Comparison of ENCODE assay signal across 10 cellular contexts in the genomic region with DNA sequence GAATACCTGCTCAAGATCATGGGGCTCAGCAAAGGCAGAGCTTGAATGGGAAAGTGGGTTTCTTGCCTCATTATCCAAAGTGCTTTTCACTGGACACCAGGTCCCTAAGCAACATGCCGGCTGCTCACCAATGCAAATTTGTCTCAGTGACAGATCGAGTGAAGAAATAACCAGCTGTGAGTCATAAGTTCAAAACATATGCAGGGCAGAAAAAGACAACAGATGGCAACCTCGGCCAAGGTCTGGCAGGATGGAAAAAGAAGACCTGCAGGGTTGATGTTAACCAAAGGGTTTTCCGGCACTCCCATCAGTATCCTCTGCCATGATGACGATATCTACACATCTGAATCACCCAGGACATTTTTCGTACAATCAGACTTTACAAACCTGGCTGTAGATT.
DNase-seq lines count a peak whose midpoint lies in the region; ATAC-seq and TF ChIP-seq lines count a peak whose summit lies in the region.
"Had no signal": no experiment of that assay in that cellular context is flagged by ENCODE, and none has a peak within 500 bp of the region (broad histone marks: within the 10 kb centered on the region; RNA-seq: fewer than 3 reads in every experiment).

No MANE protein-coding gene starts in this region.

- no peaks in the 10 kb centered on the region for H3K9me3 Mint-ChIP-seq in osteocyte (ENCODE audit: unreplicated experiment)
- no peaks in the 10 kb centered on the region for H3K9me3 Mint-ChIP-seq in activated naive CD4-positive, alpha-beta T cell treated with anti-CD3 and anti-CD28 coated beads, Interleukin-2, amount 10 ng/mL, durations not matched to agents 7 days and 5 days

- peak; percentile 93 for DNase-seq in ELR (ENCODE audit: low read depth)
- peak; percentile 28 for DNase-seq in NCI-H524 treated with DMSO at 0.1 percent for 48 hours (lab: John Stamatoyannopoulos, UW)
- DNase-seq in osteocyte (ENCODE audit: extremely low spot score, unreplicated experiment), result no peak
- DNase-seq in NCI-H1417 treated with DMSO at 0.1 percent for 48 hours (lab: John Stamatoyannopoulos, UW), result no peak
- DNase-seq in activated naive CD4-positive, alpha-beta T cell treated with anti-CD3 and anti-CD28 coated beads, Interleukin-2, amount 10 ng/mL, durations not matched to agents 7 days and 5 days, result no peak
- DNase-seq in OCI-M1 (lab: John Stamatoyannopoulos, UW), result no peak
- no peak for DNase-seq in HuH-7.5 (ENCODE audit: low spot score)
- DNase-seq: amygdala; effector memory CD4-positive, alpha-beta T cell had no signal

- peak overlapping the region; percentile 73 for H3K27ac Mint-ChIP-seq in osteocyte (ENCODE audit: unreplicated experiment)
- no peak overlapping the region for H3K27ac Mint-ChIP-seq in activated naive CD4-positive, alpha-beta T cell treated with anti-CD3 and anti-CD28 coated beads, Interleukin-2, amount 10 ng/mL, durations not matched to agents 7 days and 5 days

- H3K4me3 Mint-ChIP-seq in osteocyte (ENCODE audit: unreplicated experiment), result no peak overlapping the region
- no peak overlapping the region for H3K4me3 Mint-ChIP-seq in activated naive CD4-positive, alpha-beta T cell treated with anti-CD3 and anti-CD28 coated beads, Interleukin-2, amount 10 ng/mL, durations not matched to agents 7 days and 5 days

- H3K4me1 Mint-ChIP-seq in osteocyte (ENCODE audit: unreplicated experiment), result peaks cover 35% of the 10 kb centered on the region
- H3K4me1 Mint-ChIP-seq in activated naive CD4-positive, alpha-beta T cell treated with anti-CD3 and anti-CD28 coated beads, Interleukin-2, amount 10 ng/mL, durations not matched to agents 7 days and 5 days, result peaks cover 5% of the 10 kb centered on the region

- peaks cover 56% of the 10 kb centered on the region for H3K36me3 Mint-ChIP-seq in osteocyte (ENCODE audit: unreplicated experiment)
- peaks cover 9% of the 10 kb centered on the region for H3K36me3 Mint-ChIP-seq in activated naive CD4-positive, alpha-beta T cell treated with anti-CD3 and anti-CD28 coated beads, Interleukin-2, amount 10 ng/mL, durations not matched to agents 7 days and 5 days

- H3K27me3 Mint-ChIP-seq in osteocyte (ENCODE audit: unreplicated experiment), result no peaks in the 10 kb centered on the region
- no peaks in the 10 kb centered on the region for H3K27me3 Mint-ChIP-seq in activated naive CD4-positive, alpha-beta T cell treated with anti-CD3 and anti-CD28 coated beads, Interleukin-2, amount 10 ng/mL, durations not matched to agents 7 days and 5 days

- peak; percentile 34 for TF ChIP-seq CTCF in osteocyte (IDR thresholded peaks at IDR 0.05)

- ATAC-seq in esophagus mucosa, result peak; percentile 34

- CTCF ChIA-PET in activated naive CD4-positive, alpha-beta T cell treated with anti-CD3 and anti-CD28 coated beads, Interleukin-2, amount 10 ng/mL, durations not matched to agents 7 days and 5 days (lab: Charles Lee), result interaction anchor here (1.2 to 4.8 kb wide), 2 partner anchors 12 to 13 kb away, joined by 3 to 30 read pairs; no protein-coding TSS in a partner anchor

Comparison
In these comparisons a context has a peak if more than half of its experiments do, and no peak if none do; other contexts are left out.
1. DNase-seq: peak in ELR (single experiment) and NCI-H524 treated with DMSO at 0.1 percent for 48 hours (single experiment); none in osteocyte (single experiment), NCI-H1417 treated with DMSO at 0.1 percent for 48 hours (single experiment), activated naive CD4-positive, alpha-beta T cell treated with anti-CD3 and anti-CD28 coated beads, Interleukin-2, amount 10 ng/mL, durations not matched to agents 7 days and 5 days (single experiment), OCI-M1 (single experiment) and HuH-7.5 (single experiment).